ENCODE assay signal across 11 cellular contexts in genomic region chr4:157221426-157221894, GRCh38. TPM values are rescaled to one million over a fixed set of nuclear protein-coding genes. Genes with fewer than 3 reads are reported as not detected.
DNase-seq lines count a peak whose midpoint lies in the region; ATAC-seq and TF ChIP-seq lines count a peak whose summit lies in the region.
"Had no signal": no experiment of that assay in that cellular context is flagged by ENCODE, and none has a peak within 500 bp of the region (broad histone marks: within the 10 kb centered on the region; RNA-seq: fewer than 3 reads in every experiment).

No MANE protein-coding gene starts in this region.

- no peak for TF ChIP-seq EP300 in neural cell (conservative IDR thresholded peaks at IDR 0.05; ENCODE audit: poor library complexity, severe bottlenecking)

- H3K27me3 ChIP-seq in cardiac muscle cell (peaks cover 76% of the 10 kb centered on the region), right atrium auricular region (peaks cover 8 to 10% of the 10 kb centered on the region in 2 donors), ectodermal cell (ENCODE audit: control insufficient read depth, insufficient read depth, low read length, poor library complexity, severe bottlenecking) (peaks cover 58% of the 10 kb centered on the region), neural cell (ENCODE audit: insufficient read depth, low read depth, low read length) (peaks cover 4% of the 10 kb centered on the region), aorta (ENCODE audit: control insufficient read depth in 1 of 2, insufficient read depth in 2 of 2, low read length in 1 of 2) (no peaks in the 10 kb centered on the region), esophagus squamous epithelium (peaks cover 6 to 66% (median 15%) of the 10 kb centered on the region in 4 donors)
- H3K27me3 ChIP-seq in effector memory CD4-positive, alpha-beta T cell (replicated peaks; ENCODE audit: control insufficient read depth, insufficient read depth, low read length, poor library complexity, severe bottlenecking): peaks cover 7% of the 10 kb centered on the region

- H3K4me3 ChIP-seq in cardiac muscle cell: peak overlapping the region; percentile 28
- no peak overlapping the region for H3K4me3 ChIP-seq in right atrium auricular region
- peak overlapping the region; percentile 42 for H3K4me3 ChIP-seq in ectodermal cell (ENCODE audit: insufficient read depth, low read depth, low read length)
- peak overlapping the region; percentile 71 for H3K4me3 ChIP-seq in neural cell (ENCODE audit: low read length)
- H3K4me3 ChIP-seq in aorta (ENCODE audit: low read length in 2 of 2): peak overlapping the region; percentile 13 to 75
- H3K4me3 ChIP-seq in effector memory CD4-positive, alpha-beta T cell (ENCODE audit: insufficient read depth, low read depth, low read length, poor library complexity, severe bottlenecking): no peak overlapping the region
- peak overlapping the region in 1 of 4 donors; percentile 60 for H3K4me3 ChIP-seq in esophagus squamous epithelium

- H3K27ac ChIP-seq in cardiac muscle cell (no peak overlapping the region), right atrium auricular region (no peak overlapping the region), ectodermal cell (ENCODE audit: insufficient read depth, low read depth, low read length, poor library complexity, severe bottlenecking) (no peak overlapping the region), neural cell (ENCODE audit: low read length) (peak overlapping the region; percentile 94), aorta (ENCODE audit: low read depth in 1 of 2, low read length in 2 of 2) (peak overlapping the region; percentile 79 to 83), esophagus squamous epithelium (no peak overlapping the region)
- no peak overlapping the region for H3K27ac ChIP-seq in effector memory CD4-positive, alpha-beta T cell (ENCODE audit: insufficient read depth, low read length, poor library complexity, severe bottlenecking)
- H3K27ac ChIP-seq: psoas muscle had no signal

- TF ChIP-seq RAD21 in neural cell (conservative IDR thresholded peaks at IDR 0.05): no peak

- TF ChIP-seq POLR2A in esophagus squamous epithelium (IDR thresholded peaks at IDR 0.05): no peak

- ATAC-seq in aorta (ENCODE audit: low FRiP score) (no peak), GM19452 (IDR thresholded peaks at IDR 0.05; ENCODE audit: unreplicated experiment) (no peak)

- peaks cover 10% of the 10 kb centered on the region for H3F3A ChIP-seq in neural cell (ENCODE audit: insufficient read depth, low read length, poor library complexity, severe bottlenecking)

- 5 to 8% methylated on average over 24 of the region's 24 CpGs for whole genome bisulfite sequencing in ectodermal cell, 2 experiments
- WGBS in aorta, 2 donors: 1% methylated on average over 24 of the region's 24 CpGs
- 10 to 12% methylated on average over 16 to 22 of the region's 24 CpGs for WGBS in esophagus squamous epithelium, 2 donors

- peaks cover 59% of the 10 kb centered on the region for H3K79me2 ChIP-seq in neural cell (replicated peaks; ENCODE audit: insufficient read depth, low read length)

- intact Hi-C loops in aorta (cut with DNase I): loop anchor here (5.0 to 10.0 kb wide), 3 partner anchors 66 to 953 kb away; partner anchors contain the start of gene GASK1B (in 1 of the 2)
- intact Hi-C loops in esophagus squamous epithelium (cut with DNase I): no loop called here

- no peaks in the 10 kb centered on the region for H3K9me2 ChIP-seq in neural cell (ENCODE audit: insufficient read depth, low read length)

- no peaks in the 10 kb centered on the region for H4K20me1 ChIP-seq in neural cell (ENCODE audit: insufficient read depth)

- no peak for TF ChIP-seq CTCF in cardiac muscle cell (IDR thresholded peaks at IDR 0.05; ENCODE audit: low read depth, low read length)
- TF ChIP-seq CTCF in right atrium auricular region (IDR thresholded peaks at IDR 0.05): no peak
- TF ChIP-seq CTCF in neural cell (IDR thresholded peaks at IDR 0.05; ENCODE audit: poor library complexity, severe bottlenecking): no peak
- TF ChIP-seq CTCF in esophagus squamous epithelium (IDR thresholded peaks at IDR 0.05): no peak

- H3K36me3 ChIP-seq in cardiac muscle cell (no peaks in the 10 kb centered on the region), right atrium auricular region (no peaks in the 10 kb centered on the region), ectodermal cell (ENCODE audit: control insufficient read depth, insufficient read depth, low read length) (no peaks in the 10 kb centered on the region), neural cell (ENCODE audit: insufficient read depth, low read length) (no peaks in the 10 kb centered on the region), aorta (ENCODE audit: control insufficient read depth in 1 of 2, insufficient read depth in 2 of 2, low read length in 1 of 2) (no peaks in the 10 kb centered on the region), esophagus squamous epithelium (no peaks in the 10 kb centered on the region)
- no peaks in the 10 kb centered on the region for H3K36me3 ChIP-seq in effector memory CD4-positive, alpha-beta T cell (ENCODE audit: control insufficient read depth, insufficient read depth, low read length)

- peak overlapping the region; percentile 96 for H3K9ac ChIP-seq in neural cell (ENCODE audit: low read length)

- no peaks in the 10 kb centered on the region for H3K9me3 ChIP-seq in cardiac muscle cell (ENCODE audit: low read depth)
- H3K9me3 ChIP-seq in right atrium auricular region: no peaks in the 10 kb centered on the region
- no peaks in the 10 kb centered on the region for H3K9me3 ChIP-seq in ectodermal cell (ENCODE audit: control insufficient read depth, low read length)
- no peaks in the 10 kb centered on the region for H3K9me3 ChIP-seq in neural cell (ENCODE audit: low read length)
- H3K9me3 ChIP-seq in aorta (ENCODE audit: control insufficient read depth, low read length): no peaks in the 10 kb centered on the region
- H3K9me3 ChIP-seq in effector memory CD4-positive, alpha-beta T cell (ENCODE audit: control insufficient read depth, low read length): no peaks in the 10 kb centered on the region
- no peaks in the 10 kb centered on the region for H3K9me3 ChIP-seq in esophagus squamous epithelium
- H3K9me3 ChIP-seq: psoas muscle had no signal

- DNase-seq in cardiac muscle cell (ENCODE audit: low read depth in 1 of 2, low spot score in 1 of 2): no peak
- DNase-seq in right atrium auricular region (ENCODE audit: low spot score): no peak
- DNase-seq in aorta: no peak
- no peak for DNase-seq in effector memory CD4-positive, alpha-beta T cell
- DNase-seq in esophagus squamous epithelium (lab: John Stamatoyannopoulos, UW): no peak
- DNase-seq: activated naive CD4-positive, alpha-beta T cell treated with Interleukin-2 at 50 U/mL for 16 hours; GF-D8 had no signal

- H2AFZ ChIP-seq in neural cell (ENCODE audit: low read depth, low read length): no peak overlapping the region

- H3K4me1 ChIP-seq in cardiac muscle cell (ENCODE audit: low read depth): no peaks in the 10 kb centered on the region
- H3K4me1 ChIP-seq in right atrium auricular region: peaks cover 0 to 18% of the 10 kb centered on the region in 2 donors
- H3K4me1 ChIP-seq in ectodermal cell (ENCODE audit: control insufficient read depth, insufficient read depth, low read length): peaks cover 8% of the 10 kb centered on the region
- no peaks in the 10 kb centered on the region for H3K4me1 ChIP-seq in aorta (ENCODE audit: control insufficient read depth in 1 of 2, insufficient read depth in 2 of 2, low read length in 2 of 2)
- no peaks in the 10 kb centered on the region for H3K4me1 ChIP-seq in effector memory CD4-positive, alpha-beta T cell (ENCODE audit: control insufficient read depth, insufficient read depth, low read length, poor library complexity, severe bottlenecking)
- peaks cover 4 to 25% (median 4%) of the 10 kb centered on the region in 3 donors for H3K4me1 ChIP-seq in esophagus squamous epithelium

- peak overlapping the region; percentile 7 for H3K4me2 ChIP-seq in neural cell (ENCODE audit: low read length)

TF ChIP-seq in neural cell, 6 proteins besides CTCF, POLR2A, EP300 and RAD21:
- TF ChIP-seq EZH2 (IDR thresholded peaks at IDR 0.05; ENCODE audit: borderline replicate concordance, insufficient read depth, low read length, poor library complexity, severe bottlenecking) (no peak), TAF1 (IDR thresholded peaks at IDR 0.05; ENCODE audit: low read depth) (no peak), MXI1 (conservative IDR thresholded peaks at IDR 0.05; ENCODE audit: poor library complexity, severe bottlenecking) (peak; percentile 69), POLR2AphosphoS5 (IDR thresholded peaks at IDR 0.05) (no peak), SMC3 (conservative IDR thresholded peaks at IDR 0.05; ENCODE audit: poor library complexity) (peak; percentile 13)

RNA-seq across cellular contexts. Expression of gene GRIA2, which starts 0.9 kb away (rescaled TPM):
- total RNA-seq in cardiac muscle cell (not detected in 2 replicates), right atrium auricular region (not detected), aorta (10 to 100 TPM; 19.2 to 23.5 TPM), esophagus squamous epithelium (under 1 TPM in 1 of 4 donors, not detected in 3; 0.76 TPM)
- polyA plus RNA-seq in cardiac muscle cell (not detected in 2 replicates), neural cell (823 and 875 TPM in 2 replicates), aorta (10 to 100 TPM in 1 of 2 donors, 1 to 10 TPM in 1; 3.6 to 12.1 TPM)
- polyA plus RNA-seq in ectodermal cell (2013, experiment 1 of 4): not detected
- not detected for polyA plus RNA-seq in ectodermal cell (2013, experiment 2 of 4)
- not detected for polyA plus RNA-seq in ectodermal cell (2013, experiment 3 of 4)
- 0.36 TPM for polyA plus RNA-seq in ectodermal cell (2013, experiment 4 of 4)
- 950 and 1,092 TPM in 2 replicates for polyA minus RNA-seq in neural cell

Comparison
In these comparisons a context has a peak if more than half of its experiments do, and no peak if none do; other contexts are left out.
1. H3K4me3 ChIP-seq: peak in cardiac muscle cell (single experiment), ectodermal cell (single experiment), neural cell (single experiment) and aorta (2 of 2); none in right atrium auricular region (0 of 2) and effector memory CD4-positive, alpha-beta T cell (single experiment).
2. H3K27ac ChIP-seq: peak in neural cell (single experiment) and aorta (2 of 2); none in cardiac muscle cell (single experiment), right atrium auricular region (0 of 2), ectodermal cell (single experiment), effector memory CD4-positive, alpha-beta T cell (single experiment) and esophagus squamous epithelium (0 of 4).
3. RNA of gene GRIA2, which starts 0.9 kb away (total RNA-seq): 19.2 to 23.5 TPM in aorta; not detected in cardiac muscle cell, not detected in right atrium auricular region and 0.76 TPM in esophagus squamous epithelium; every median in the first group is over 10 times any median in the second.